In the genomic region with DNA sequence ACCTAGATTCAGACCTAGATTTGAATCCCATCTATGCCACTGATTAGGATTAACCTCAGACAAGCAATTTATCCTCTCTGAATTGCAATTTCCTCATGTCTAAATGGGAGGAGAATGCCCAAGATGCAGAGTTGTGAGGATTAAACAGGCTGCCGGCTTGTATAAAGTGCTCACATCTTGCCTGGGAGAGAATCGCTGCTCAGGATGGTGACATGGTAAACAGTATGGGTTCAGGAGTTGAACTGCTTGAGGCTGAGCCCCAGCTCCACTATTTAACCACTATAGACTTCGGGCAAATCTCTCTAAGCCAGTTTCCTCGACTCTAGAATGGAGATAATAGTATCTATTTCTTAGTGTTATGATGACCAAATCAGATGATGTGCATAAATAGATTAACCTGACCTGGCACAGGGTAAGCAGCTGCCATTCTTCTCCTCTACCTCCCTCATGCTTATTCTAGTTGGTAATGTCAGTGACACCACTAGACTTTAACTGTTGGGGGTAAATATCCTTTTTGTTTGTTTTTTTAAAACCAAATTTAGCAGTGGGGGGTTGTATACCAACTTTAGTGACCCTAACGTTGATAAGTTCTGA, we compare ENCODE assay signal across 8 cellular contexts. TPM values are rescaled to one million over a fixed set of nuclear protein-coding genes. Genes with fewer than 3 reads are reported as not detected.
DNase-seq lines count a peak whose midpoint lies in the region; ATAC-seq, FAIRE-seq and TF ChIP-seq lines count a peak whose summit lies in the region.

No MANE protein-coding gene starts in this region.

- no peak for TF ChIP-seq EP300 in tibial nerve (IDR thresholded peaks at IDR 0.05)

- peak overlapping the region; percentile 34 to 64 for H3K9ac ChIP-seq in kidney (ENCODE audit: low read length in 2 of 2)

- TF ChIP-seq CTCF in kidney (IDR thresholded peaks at IDR 0.05; ENCODE audit: borderline replicate concordance, extremely low read depth, insufficient read depth) (no peak), tibial nerve (IDR thresholded peaks at IDR 0.05) (no peak)

- ATAC-seq in activated T-cell treated with anti-CD3 and anti-CD28 coated beads, Interleukin-2, amount 50 U/mL, for 72 hours (replicated peaks in 1 of 2): no peak
- ATAC-seq in activated T-helper 17 cell treated with anti-CD3 and anti-CD28 coated beads, Interleukin-2, amount 50 U/mL, for 72 hours (replicated peaks): no peak

- H3K27me3 ChIP-seq in tibial nerve: no peaks in the 10 kb centered on the region

- no peak for DNase-seq in activated T-cell treated with anti-CD3 and anti-CD28 coated beads, Interleukin-2, amount 50 U/mL, for 72 hours
- no peak for DNase-seq in activated T-cell treated with anti-CD3 and anti-CD28 coated beads, Interleukin-2, amount 50 U/mL, for 48 hours
- DNase-seq in kidney (no peak), tibial nerve (ENCODE audit: low spot score in 2 of 2) (no peak), DMS153 (lab: John Stamatoyannopoulos, UW) (no peak), NAMALWA (ENCODE audit: low spot score) (no peak), activated gamma-delta T cell (lab: John Stamatoyannopoulos, UW) (no peak)

- H3K9me3 ChIP-seq in kidney (ENCODE audit: control insufficient read depth in 1 of 2, low read length in 2 of 2): no peaks in the 10 kb centered on the region
- no peaks in the 10 kb centered on the region for H3K9me3 ChIP-seq in tibial nerve

- no peak for TF ChIP-seq POLR2A in tibial nerve (IDR thresholded peaks at IDR 0.05)

- H3K27me3 Mint-ChIP-seq in activated T-cell treated with anti-CD3 and anti-CD28 coated beads, Interleukin-2, amount 50 U/mL, for 72 hours (ENCODE audit: low read depth): no peaks in the 10 kb centered on the region
- H3K27me3 Mint-ChIP-seq in activated T-helper 17 cell treated with anti-CD3 and anti-CD28 coated beads, Interleukin-2, amount 50 U/mL, for 72 hours: no peaks in the 10 kb centered on the region

- H3K4me1 Mint-ChIP-seq in activated T-cell treated with anti-CD3 and anti-CD28 coated beads, Interleukin-2, amount 50 U/mL, for 72 hours (ENCODE audit: low read depth): peaks cover 46% of the 10 kb centered on the region
- peaks cover 4% of the 10 kb centered on the region for H3K4me1 Mint-ChIP-seq in activated T-helper 17 cell treated with anti-CD3 and anti-CD28 coated beads, Interleukin-2, amount 50 U/mL, for 72 hours

- peak overlapping the region; percentile 99 for H3K27ac Mint-ChIP-seq in activated T-cell treated with anti-CD3 and anti-CD28 coated beads, Interleukin-2, amount 50 U/mL, for 72 hours
- H3K27ac Mint-ChIP-seq in activated T-helper 17 cell treated with anti-CD3 and anti-CD28 coated beads, Interleukin-2, amount 50 U/mL, for 72 hours: peak overlapping the region; percentile 93

- 18 to 33% methylated on average over 5 of the region's 5 CpGs for WGBS in tibial nerve, 2 donors

- H3K4me3 Mint-ChIP-seq in activated T-cell treated with anti-CD3 and anti-CD28 coated beads, Interleukin-2, amount 50 U/mL, for 72 hours: peak overlapping the region; percentile 77 to 92
- H3K4me3 Mint-ChIP-seq in activated T-helper 17 cell treated with anti-CD3 and anti-CD28 coated beads, Interleukin-2, amount 50 U/mL, for 72 hours: peak overlapping the region; percentile 83

- no peaks in the 10 kb centered on the region for H3K9me3 Mint-ChIP-seq in activated T-cell treated with anti-CD3 and anti-CD28 coated beads, Interleukin-2, amount 50 U/mL, for 72 hours
- H3K9me3 Mint-ChIP-seq in activated T-helper 17 cell treated with anti-CD3 and anti-CD28 coated beads, Interleukin-2, amount 50 U/mL, for 72 hours: no peaks in the 10 kb centered on the region

- H3K36me3 Mint-ChIP-seq in activated T-cell treated with anti-CD3 and anti-CD28 coated beads, Interleukin-2, amount 50 U/mL, for 72 hours (ENCODE audit: insufficient read depth in 2 of 2): peaks cover 7 to 24% of the 10 kb centered on the region in 2 donors
- peaks cover 74% of the 10 kb centered on the region for H3K36me3 Mint-ChIP-seq in activated T-helper 17 cell treated with anti-CD3 and anti-CD28 coated beads, Interleukin-2, amount 50 U/mL, for 72 hours (ENCODE audit: low read depth)

- no peak for FAIRE-seq in kidney (lab: Jason Lieb, UNC)

- peak overlapping the region in 1 of 2 donors; percentile 49 for H3K27ac ChIP-seq in kidney (ENCODE audit: low read depth in 2 of 2, low read length in 2 of 2)
- peak overlapping the region; percentile 67 to 91 (median 84) for H3K27ac ChIP-seq in tibial nerve

- H3K4me3 ChIP-seq in kidney (ENCODE audit: low read length in 2 of 2) (peak overlapping the region; percentile 35 to 52), tibial nerve (peak overlapping the region in 3 of 4 donors; percentile 51 to 74 (median 71))

- peaks cover 12% of the 10 kb centered on the region in 2 donors for H3K4me1 ChIP-seq in kidney (ENCODE audit: control insufficient read depth in 1 of 2, insufficient read depth in 1 of 2, low read depth in 1 of 2, low read length in 2 of 2)
- peaks cover 0 to 35% (median 15%) of the 10 kb centered on the region in 4 donors for H3K4me1 ChIP-seq in tibial nerve

- peaks cover 10 to 29% of the 10 kb centered on the region in 2 donors for H3K36me3 ChIP-seq in kidney (ENCODE audit: control insufficient read depth in 1 of 2, insufficient read depth in 2 of 2, low read length in 2 of 2)
- H3K36me3 ChIP-seq in tibial nerve: peaks cover 0 to 47% (median 15%) of the 10 kb centered on the region in 3 donors

- intact Hi-C loops in kidney (cut with DNase I): no loop called here

RNA-seq across cellular contexts. Expression of a gene that starts 0.7 kb away (rescaled TPM):
- 1,000 to 10,000 TPM; 1,142 to 1,191 TPM for total RNA-seq in activated T-cell treated with anti-CD3 and anti-CD28 coated beads, Interleukin-2, amount 50 U/mL, for 72 hours
- total RNA-seq in activated T-helper 17 cell treated with anti-CD3 and anti-CD28 coated beads, Interleukin-2, amount 50 U/mL, for 72 hours: 1,000 to 10,000 TPM; 1,154 to 1,186 TPM
- 759 TPM for total RNA-seq in kidney
- polyA plus RNA-seq in kidney (ENCODE audit: insufficient read depth, low read depth, low replicate concordance): 1,823 TPM
- total RNA-seq in tibial nerve: 1,000 to 10,000 TPM in 1 of 4 donors, 100 to 1,000 TPM in 3; 500 to 1,072 (median 818) TPM

RNA-seq across cellular contexts. Expression of a gene that starts 9.1 kb away (rescaled TPM):
- total RNA-seq in activated T-cell treated with anti-CD3 and anti-CD28 coated beads, Interleukin-2, amount 50 U/mL, for 72 hours: 10 to 100 TPM; 28.3 to 63.3 TPM
- 10 to 100 TPM; 38.4 to 45.4 TPM for total RNA-seq in activated T-helper 17 cell treated with anti-CD3 and anti-CD28 coated beads, Interleukin-2, amount 50 U/mL, for 72 hours
- total RNA-seq in kidney (41.4 TPM), tibial nerve (10 to 100 TPM; 36.1 to 59.0 (median 37.9) TPM)
- 58.6 TPM for polyA plus RNA-seq in kidney (ENCODE audit: insufficient read depth, low read depth, low replicate concordance)

RNA-seq across cellular contexts. Expression of a gene that starts 17.1 kb away (rescaled TPM):
- total RNA-seq in activated T-cell treated with anti-CD3 and anti-CD28 coated beads, Interleukin-2, amount 50 U/mL, for 72 hours: 10 to 100 TPM in 1 of 2 donors, 1 to 10 TPM in 1; 10.0 to 11.5 TPM
- total RNA-seq in activated T-helper 17 cell treated with anti-CD3 and anti-CD28 coated beads, Interleukin-2, amount 50 U/mL, for 72 hours: 10 to 100 TPM; 15.7 to 21.9 TPM
- total RNA-seq in kidney (19.5 TPM), tibial nerve (10 to 100 TPM; 10.7 to 15.6 (median 12.9) TPM)
- polyA plus RNA-seq in kidney (ENCODE audit: insufficient read depth, low read depth, low replicate concordance): 10.1 TPM

RNA-seq across cellular contexts. Expression of a gene that starts 17.6 kb away (rescaled TPM):
- total RNA-seq in activated T-cell treated with anti-CD3 and anti-CD28 coated beads, Interleukin-2, amount 50 U/mL, for 72 hours: under 1 TPM; 0.36 to 0.95 TPM
- 1 to 10 TPM; 1.4 to 2.7 TPM for total RNA-seq in activated T-helper 17 cell treated with anti-CD3 and anti-CD28 coated beads, Interleukin-2, amount 50 U/mL, for 72 hours
- total RNA-seq in kidney (0.85 TPM), tibial nerve (not detected)
- polyA plus RNA-seq in kidney (ENCODE audit: insufficient read depth, low read depth, low replicate concordance): 1.2 TPM

RNA-seq across cellular contexts. Expression of a gene that starts 24.7 kb away (rescaled TPM):
- 10 to 100 TPM; 13.2 to 23.2 TPM for total RNA-seq in activated T-cell treated with anti-CD3 and anti-CD28 coated beads, Interleukin-2, amount 50 U/mL, for 72 hours
- total RNA-seq in activated T-helper 17 cell treated with anti-CD3 and anti-CD28 coated beads, Interleukin-2, amount 50 U/mL, for 72 hours: 10 to 100 TPM; 30.9 to 36.5 TPM
- total RNA-seq in kidney (133 TPM), tibial nerve (100 to 1,000 TPM; 203 to 246 (median 228) TPM)
- 119 TPM for polyA plus RNA-seq in kidney (ENCODE audit: insufficient read depth, low read depth, low replicate concordance)
